Comparison of ENCODE assay signal across 1 cellular context in the genomic region with DNA sequence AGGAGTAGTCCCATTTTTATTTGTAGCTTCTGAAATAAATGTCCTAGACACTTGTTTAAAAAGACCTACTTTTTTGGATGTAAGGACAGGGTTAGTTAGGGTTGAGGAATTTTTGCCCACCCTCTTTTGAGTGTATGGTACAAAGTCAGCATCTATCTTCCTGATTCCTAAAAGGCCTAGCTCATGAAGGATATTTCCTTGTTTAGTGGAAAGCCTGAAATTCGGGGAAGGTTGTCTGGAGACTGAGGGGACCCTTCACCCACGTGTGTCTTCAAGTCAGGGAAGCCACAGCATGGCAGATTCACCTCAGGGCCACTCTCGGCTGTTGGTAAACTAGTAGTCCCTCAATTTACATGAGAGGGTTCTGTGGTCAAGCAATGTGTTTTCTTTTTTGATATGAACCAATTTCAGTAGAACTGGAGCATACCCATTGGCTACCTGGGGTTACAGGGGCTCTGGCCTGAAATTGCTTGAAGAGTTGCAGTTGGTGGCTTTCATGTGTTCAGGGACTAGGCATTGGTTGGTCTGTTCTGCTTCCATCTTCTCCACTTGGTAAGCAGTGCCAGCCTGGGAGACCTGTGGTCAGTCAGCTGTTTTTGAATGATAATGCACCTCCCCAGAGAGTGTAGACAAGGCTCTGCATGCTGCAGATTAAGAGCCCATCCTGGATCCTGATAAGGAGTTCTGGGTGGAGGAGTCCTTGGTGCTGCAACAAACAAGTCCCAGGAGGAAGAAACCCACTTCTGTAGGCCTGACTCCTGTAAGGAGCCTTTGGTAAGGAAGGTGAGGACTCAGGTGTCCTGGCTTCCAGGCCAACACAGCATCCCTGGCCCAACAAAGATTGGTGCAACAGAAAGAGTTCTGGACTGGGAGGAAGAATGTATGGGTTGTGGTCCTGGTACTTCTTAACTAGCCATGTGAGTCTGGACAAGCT.
TF ChIP-seq lines count a peak whose summit lies in the region.

No MANE protein-coding gene starts in this region.

TF ChIP-seq in K562, 482 proteins besides CTCF, POLR2A, EP300 and RAD21 (continued from another document and continues in another):
- TF ChIP-seq NR1H2 (CRISPR knock-in tag; IDR thresholded peaks at IDR 0.05) = no peak
- peak; percentile 52; the same call in 1 of the 2 replicates for TF ChIP-seq RAD51 (IDR thresholded peaks at IDR 0.05; ENCODE audit: borderline replicate concordance, low read depth)
- peak; percentile 100 for TF ChIP-seq TCF3 (CRISPR knock-in tag; IDR thresholded peaks at IDR 0.05)
- peak; percentile 73 for TF ChIP-seq MYC (IDR thresholded peaks at IDR 0.05; ENCODE audit: low read depth, low read length)
- TF ChIP-seq MYC (CRISPR knock-in tag; IDR thresholded peaks at IDR 0.05; ENCODE audit: borderline replicate concordance, low read depth) = no peak
- TF ChIP-seq MEIS2 (IDR thresholded peaks at IDR 0.05; ENCODE audit: partially characterized antibody) = peak; percentile 73
- TF ChIP-seq, protein P1, sequence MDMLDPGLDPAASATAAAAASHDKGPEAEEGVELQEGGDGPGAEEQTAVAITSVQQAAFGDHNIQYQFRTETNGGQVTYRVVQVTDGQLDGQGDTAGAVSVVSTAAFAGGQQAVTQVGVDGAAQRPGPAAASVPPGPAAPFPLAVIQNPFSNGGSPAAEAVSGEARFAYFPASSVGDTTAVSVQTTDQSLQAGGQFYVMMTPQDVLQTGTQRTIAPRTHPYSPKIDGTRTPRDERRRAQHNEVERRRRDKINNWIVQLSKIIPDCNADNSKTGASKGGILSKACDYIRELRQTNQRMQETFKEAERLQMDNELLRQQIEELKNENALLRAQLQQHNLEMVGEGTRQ (CRISPR knock-in tag; IDR thresholded peaks at IDR 0.05) = no peak
- TF ChIP-seq NCOA2 (IDR thresholded peaks at IDR 0.05; ENCODE audit: partially characterized antibody in 2 of 2) = no peak
- TF ChIP-seq CEBPG (CRISPR knock-in tag; IDR thresholded peaks at IDR 0.05) = no peak
- no peak for TF ChIP-seq CEBPG (tag; conservative IDR thresholded peaks at IDR 0.05 in 1 of 2, IDR thresholded peaks at IDR 0.05 in 1 of 2)
- TF ChIP-seq NR2C1 (IDR thresholded peaks at IDR 0.05) = 0 out of 2 replicates have a peak, but pooled peaks have one; percentile 8
- peak; percentile 42 for TF ChIP-seq NR2C1 (tag; IDR thresholded peaks at IDR 0.05)
- peak; percentile 61; the same call in 1 of the 2 replicates for TF ChIP-seq HIVEP1 (CRISPR knock-in tag; IDR thresholded peaks at IDR 0.05)
- no peak for TF ChIP-seq PPARD (CRISPR knock-in tag; IDR thresholded peaks at IDR 0.05)
- no peak for TF ChIP-seq POLR2AphosphoS2 (IDR thresholded peaks at IDR 0.05; ENCODE audit: low read length)
- TF ChIP-seq ZFP36 (IDR thresholded peaks at IDR 0.05; ENCODE audit: low read depth, low read length, partially characterized antibody) = peak; percentile 45
- TF ChIP-seq NCOA1 (IDR thresholded peaks at IDR 0.05; ENCODE audit: low read depth) = peak; percentile 85
- 0 out of 2 replicates have a peak, but pooled peaks have one; percentile 5 for TF ChIP-seq ZNF668 (CRISPR knock-in tag; IDR thresholded peaks at IDR 0.05)
- TF ChIP-seq ZNF766 (CRISPR knock-in tag; conservative IDR thresholded peaks at IDR 0.05) = peak; percentile 98
- TF ChIP-seq MTA3 (IDR thresholded peaks at IDR 0.05; ENCODE audit: borderline replicate concordance) = peak; percentile 97
- TF ChIP-seq TRIM28 (IDR thresholded peaks at IDR 0.05) = peak; percentile 68; the same call in 1 of the 2 replicates
- no peak for TF ChIP-seq ZNF212 (CRISPR knock-in tag; IDR thresholded peaks at IDR 0.05)
- no peak for TF ChIP-seq BDP1 (IDR thresholded peaks at IDR 0.05; ENCODE audit: insufficient read depth, insufficient read length)
- peak; percentile 7; the same call in 1 of the 2 replicates for TF ChIP-seq ZNF140 (CRISPR knock-in tag; IDR thresholded peaks at IDR 0.05)
- TF ChIP-seq, protein P2, sequence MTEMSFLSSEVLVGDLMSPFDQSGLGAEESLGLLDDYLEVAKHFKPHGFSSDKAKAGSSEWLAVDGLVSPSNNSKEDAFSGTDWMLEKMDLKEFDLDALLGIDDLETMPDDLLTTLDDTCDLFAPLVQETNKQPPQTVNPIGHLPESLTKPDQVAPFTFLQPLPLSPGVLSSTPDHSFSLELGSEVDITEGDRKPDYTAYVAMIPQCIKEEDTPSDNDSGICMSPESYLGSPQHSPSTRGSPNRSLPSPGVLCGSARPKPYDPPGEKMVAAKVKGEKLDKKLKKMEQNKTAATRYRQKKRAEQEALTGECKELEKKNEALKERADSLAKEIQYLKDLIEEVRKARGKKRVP (CRISPR knock-in tag; IDR thresholded peaks at IDR 0.05) = 0 out of 2 replicates have a peak, but pooled peaks have one; percentile 57
- peak; percentile 99 for TF ChIP-seq KLF16 (IDR thresholded peaks at IDR 0.05)
- TF ChIP-seq, protein P3, sequence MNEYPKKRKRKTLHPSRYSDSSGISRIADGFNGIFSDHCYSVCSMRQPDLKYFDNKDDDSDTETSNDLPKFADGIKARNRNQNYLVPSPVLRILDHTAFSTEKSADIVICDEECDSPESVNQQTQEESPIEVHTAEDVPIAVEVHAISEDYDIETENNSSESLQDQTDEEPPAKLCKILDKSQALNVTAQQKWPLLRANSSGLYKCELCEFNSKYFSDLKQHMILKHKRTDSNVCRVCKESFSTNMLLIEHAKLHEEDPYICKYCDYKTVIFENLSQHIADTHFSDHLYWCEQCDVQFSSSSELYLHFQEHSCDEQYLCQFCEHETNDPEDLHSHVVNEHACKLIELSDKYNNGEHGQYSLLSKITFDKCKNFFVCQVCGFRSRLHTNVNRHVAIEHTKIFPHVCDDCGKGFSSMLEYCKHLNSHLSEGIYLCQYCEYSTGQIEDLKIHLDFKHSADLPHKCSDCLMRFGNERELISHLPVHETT (CRISPR knock-in tag; conservative IDR thresholded peaks at IDR 0.05 in 1 of 2, IDR thresholded peaks at IDR 0.05 in 1 of 2) = peak in 1 of 2 experiments; percentile 87; a peak in 2 of 4 replicates
- peak; percentile 95 for TF ChIP-seq ZNF644 (tag; IDR thresholded peaks at IDR 0.05; ENCODE audit: low read depth)
- TF ChIP-seq, protein P4, sequence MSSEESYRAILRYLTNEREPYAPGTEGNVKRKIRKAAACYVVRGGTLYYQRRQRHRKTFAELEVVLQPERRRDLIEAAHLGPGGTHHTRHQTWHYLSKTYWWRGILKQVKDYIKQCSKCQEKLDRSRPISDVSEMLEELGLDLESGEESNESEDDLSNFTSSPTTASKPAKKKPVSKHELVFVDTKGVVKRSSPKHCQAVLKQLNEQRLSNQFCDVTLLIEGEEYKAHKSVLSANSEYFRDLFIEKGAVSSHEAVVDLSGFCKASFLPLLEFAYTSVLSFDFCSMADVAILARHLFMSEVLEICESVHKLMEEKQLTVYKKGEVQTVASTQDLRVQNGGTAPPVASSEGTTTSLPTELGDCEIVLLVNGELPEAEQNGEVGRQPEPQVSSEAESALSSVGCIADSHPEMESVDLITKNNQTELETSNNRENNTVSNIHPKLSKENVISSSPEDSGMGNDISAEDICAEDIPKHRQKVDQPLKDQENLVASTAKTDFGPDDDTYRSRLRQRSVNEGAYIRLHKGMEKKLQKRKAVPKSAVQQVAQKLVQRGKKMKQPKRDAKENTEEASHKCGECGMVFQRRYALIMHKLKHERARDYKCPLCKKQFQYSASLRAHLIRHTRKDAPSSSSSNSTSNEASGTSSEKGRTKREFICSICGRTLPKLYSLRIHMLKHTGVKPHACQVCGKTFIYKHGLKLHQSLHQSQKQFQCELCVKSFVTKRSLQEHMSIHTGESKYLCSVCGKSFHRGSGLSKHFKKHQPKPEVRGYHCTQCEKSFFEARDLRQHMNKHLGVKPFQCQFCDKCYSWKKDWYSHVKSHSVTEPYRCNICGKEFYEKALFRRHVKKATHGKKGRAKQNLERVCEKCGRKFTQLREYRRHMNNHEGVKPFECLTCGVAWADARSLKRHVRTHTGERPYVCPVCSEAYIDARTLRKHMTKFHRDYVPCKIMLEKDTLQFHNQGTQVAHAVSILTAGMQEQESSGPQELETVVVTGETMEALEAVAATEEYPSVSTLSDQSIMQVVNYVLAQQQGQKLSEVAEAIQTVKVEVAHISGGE (CRISPR knock-in tag; IDR thresholded peaks at IDR 0.05) = peak in 2 of 3 experiments; percentile 23 to 88; a peak in 3 of 6 replicates
- TF ChIP-seq TAL1 (IDR thresholded peaks at IDR 0.05) = peak; percentile 98
- peak; percentile 88 for TF ChIP-seq MTA1 (IDR thresholded peaks at IDR 0.05; ENCODE audit: borderline replicate concordance)
- peak; percentile 98 for TF ChIP-seq MYNN (IDR thresholded peaks at IDR 0.05)
- no peak for TF ChIP-seq MYNN (CRISPR knock-in tag; IDR thresholded peaks at IDR 0.05)
- peak; percentile 97 for TF ChIP-seq SMAD4 (CRISPR knock-in tag; conservative IDR thresholded peaks at IDR 0.05)
- TF ChIP-seq, protein P5, sequence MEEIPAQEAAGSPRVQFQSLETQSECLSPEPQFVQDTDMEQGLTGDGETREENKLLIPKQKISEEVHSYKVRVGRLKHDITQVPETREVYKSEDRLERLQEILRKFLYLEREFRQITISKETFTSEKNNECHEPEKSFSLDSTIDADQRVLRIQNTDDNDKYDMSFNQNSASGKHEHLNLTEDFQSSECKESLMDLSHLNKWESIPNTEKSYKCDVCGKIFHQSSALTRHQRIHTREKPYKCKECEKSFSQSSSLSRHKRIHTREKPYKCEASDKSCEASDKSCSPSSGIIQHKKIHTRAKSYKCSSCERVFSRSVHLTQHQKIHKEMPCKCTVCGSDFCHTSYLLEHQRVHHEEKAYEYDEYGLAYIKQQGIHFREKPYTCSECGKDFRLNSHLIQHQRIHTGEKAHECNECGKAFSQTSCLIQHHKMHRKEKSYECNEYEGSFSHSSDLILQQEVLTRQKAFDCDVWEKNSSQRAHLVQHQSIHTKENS (CRISPR knock-in tag; IDR thresholded peaks at IDR 0.05) = no peak
- TF ChIP-seq SMAD3 (CRISPR knock-in tag; conservative IDR thresholded peaks at IDR 0.05) = peak; percentile 67; the same call in 1 of the 2 replicates
- peak; percentile 99 for TF ChIP-seq TEAD4 (IDR thresholded peaks at IDR 0.05; ENCODE audit: low read length)
- no peak for TF ChIP-seq TEAD4 (CRISPR knock-in tag; IDR thresholded peaks at IDR 0.05; ENCODE audit: borderline replicate concordance)
- no peak for TF ChIP-seq ZNF217 (CRISPR knock-in tag; IDR thresholded peaks at IDR 0.05)
- TF ChIP-seq, protein P6, sequence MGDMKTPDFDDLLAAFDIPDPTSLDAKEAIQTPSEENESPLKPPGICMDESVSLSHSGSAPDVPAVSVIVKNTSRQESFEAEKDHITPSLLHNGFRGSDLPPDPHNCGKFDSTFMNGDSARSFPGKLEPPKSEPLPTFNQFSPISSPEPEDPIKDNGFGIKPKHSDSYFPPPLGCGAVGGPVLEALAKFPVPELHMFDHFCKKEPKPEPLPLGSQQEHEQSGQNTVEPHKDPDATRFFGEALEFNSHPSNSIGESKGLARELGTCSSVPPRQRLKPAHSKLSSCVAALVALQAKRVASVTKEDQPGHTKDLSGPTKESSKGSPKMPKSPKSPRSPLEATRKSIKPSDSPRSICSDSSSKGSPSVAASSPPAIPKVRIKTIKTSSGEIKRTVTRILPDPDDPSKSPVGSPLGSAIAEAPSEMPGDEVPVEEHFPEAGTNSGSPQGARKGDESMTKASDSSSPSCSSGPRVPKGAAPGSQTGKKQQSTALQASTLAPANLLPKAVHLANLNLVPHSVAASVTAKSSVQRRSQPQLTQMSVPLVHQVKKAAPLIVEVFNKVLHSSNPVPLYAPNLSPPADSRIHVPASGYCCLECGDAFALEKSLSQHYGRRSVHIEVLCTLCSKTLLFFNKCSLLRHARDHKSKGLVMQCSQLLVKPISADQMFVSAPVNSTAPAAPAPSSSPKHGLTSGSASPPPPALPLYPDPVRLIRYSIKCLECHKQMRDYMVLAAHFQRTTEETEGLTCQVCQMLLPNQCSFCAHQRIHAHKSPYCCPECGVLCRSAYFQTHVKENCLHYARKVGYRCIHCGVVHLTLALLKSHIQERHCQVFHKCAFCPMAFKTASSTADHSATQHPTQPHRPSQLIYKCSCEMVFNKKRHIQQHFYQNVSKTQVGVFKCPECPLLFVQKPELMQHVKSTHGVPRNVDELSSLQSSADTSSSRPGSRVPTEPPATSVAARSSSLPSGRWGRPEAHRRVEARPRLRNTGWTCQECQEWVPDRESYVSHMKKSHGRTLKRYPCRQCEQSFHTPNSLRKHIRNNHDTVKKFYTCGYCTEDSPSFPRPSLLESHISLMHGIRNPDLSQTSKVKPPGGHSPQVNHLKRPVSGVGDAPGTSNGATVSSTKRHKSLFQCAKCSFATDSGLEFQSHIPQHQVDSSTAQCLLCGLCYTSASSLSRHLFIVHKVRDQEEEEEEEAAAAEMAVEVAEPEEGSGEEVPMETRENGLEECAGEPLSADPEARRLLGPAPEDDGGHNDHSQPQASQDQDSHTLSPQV (IDR thresholded peaks at IDR 0.05) = peak; percentile 88
- TF ChIP-seq ZNF830 (CRISPR knock-in tag; IDR thresholded peaks at IDR 0.05) = no peak
- TF ChIP-seq MEF2A (IDR thresholded peaks at IDR 0.05; ENCODE audit: control insufficient read depth, low read depth, low read length) = peak; percentile 70
- peak; percentile 94 for TF ChIP-seq DMBX1 (CRISPR knock-in tag; IDR thresholded peaks at IDR 0.05; ENCODE audit: borderline replicate concordance)
- TF ChIP-seq ZNF175 (CRISPR knock-in tag; IDR thresholded peaks at IDR 0.05; ENCODE audit: low read depth) = peak; percentile 93
- no peak for TF ChIP-seq TGIF2 (CRISPR knock-in tag; IDR thresholded peaks at IDR 0.05)
- peak; percentile 87 for TF ChIP-seq NBN (IDR thresholded peaks at IDR 0.05; ENCODE audit: low read depth)
- TF ChIP-seq MTA2 (IDR thresholded peaks at IDR 0.05; ENCODE audit: low read depth) = peak; percentile 98
- TF ChIP-seq ESRRA (IDR thresholded peaks at IDR 0.05; ENCODE audit: borderline replicate concordance, low read depth) = peak; percentile 95
- peak; percentile 79 for TF ChIP-seq ZNF583 (CRISPR knock-in tag; IDR thresholded peaks at IDR 0.05)
- no peak for TF ChIP-seq ZNF124 (CRISPR knock-in tag; IDR thresholded peaks at IDR 0.05)
- TF ChIP-seq, protein P7, sequence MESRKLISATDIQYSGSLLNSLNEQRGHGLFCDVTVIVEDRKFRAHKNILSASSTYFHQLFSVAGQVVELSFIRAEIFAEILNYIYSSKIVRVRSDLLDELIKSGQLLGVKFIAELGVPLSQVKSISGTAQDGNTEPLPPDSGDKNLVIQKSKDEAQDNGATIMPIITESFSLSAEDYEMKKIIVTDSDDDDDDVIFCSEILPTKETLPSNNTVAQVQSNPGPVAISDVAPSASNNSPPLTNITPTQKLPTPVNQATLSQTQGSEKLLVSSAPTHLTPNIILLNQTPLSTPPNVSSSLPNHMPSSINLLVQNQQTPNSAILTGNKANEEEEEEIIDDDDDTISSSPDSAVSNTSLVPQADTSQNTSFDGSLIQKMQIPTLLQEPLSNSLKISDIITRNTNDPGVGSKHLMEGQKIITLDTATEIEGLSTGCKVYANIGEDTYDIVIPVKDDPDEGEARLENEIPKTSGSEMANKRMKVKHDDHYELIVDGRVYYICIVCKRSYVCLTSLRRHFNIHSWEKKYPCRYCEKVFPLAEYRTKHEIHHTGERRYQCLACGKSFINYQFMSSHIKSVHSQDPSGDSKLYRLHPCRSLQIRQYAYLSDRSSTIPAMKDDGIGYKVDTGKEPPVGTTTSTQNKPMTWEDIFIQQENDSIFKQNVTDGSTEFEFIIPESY (CRISPR knock-in tag; IDR thresholded peaks at IDR 0.05) = peak; percentile 27; the same call in 1 of the 2 replicates
- no peak for TF ChIP-seq C11orf30 (IDR thresholded peaks at IDR 0.05; ENCODE audit: low read depth)
- peak; percentile 78 for TF ChIP-seq ZKSCAN1 (IDR thresholded peaks at IDR 0.05; ENCODE audit: low read depth, low read length)
- no peak for TF ChIP-seq LCOR (CRISPR knock-in tag; IDR thresholded peaks at IDR 0.05)
- no peak for TF ChIP-seq NFRKB (IDR thresholded peaks at IDR 0.05; ENCODE audit: low read depth)
- TF ChIP-seq L3MBTL2 (IDR thresholded peaks at IDR 0.05) = peak; percentile 76; the same call in 1 of the 2 replicates
